1 cellular context compared by ENCODE assay signal in genomic region chr1:151762941-151763921, GRCh38.
TF ChIP-seq lines count a peak whose summit lies in the region.

TSS of gene MRPL9 (minus strand) at chr1:151763496. CDS start at chr1:151763479, 17 bp downstream.

TF ChIP-seq in IMR-90, 13 proteins besides CTCF, POLR2A, EP300 and RAD21 (continued from another document):
- peak; percentile 58; the same call in 1 of the 2 replicates for TF ChIP-seq MXI1 (IDR thresholded peaks at IDR 0.05; ENCODE audit: borderline replicate concordance, low read depth, low read length)
- TF ChIP-seq MAFK (IDR thresholded peaks at IDR 0.05; ENCODE audit: low read depth, low read length), result no peak
- peak; percentile 21; the same call in 1 of the 2 replicates for TF ChIP-seq SMC3 (IDR thresholded peaks at IDR 0.05; ENCODE audit: low read depth, low read length)
- TF ChIP-seq RFX5 (IDR thresholded peaks at IDR 0.05; ENCODE audit: low read depth, low read length), result no peak
- no peak for TF ChIP-seq RCOR1 (IDR thresholded peaks at IDR 0.05; ENCODE audit: insufficient replicate concordance, low read length)
- no peak for TF ChIP-seq BHLHE40 (IDR thresholded peaks at IDR 0.05; ENCODE audit: low read depth, low read length)
- no peak for TF ChIP-seq NFE2L2 (IDR thresholded peaks at IDR 0.05; ENCODE audit: low read depth, low read length)
- TF ChIP-seq MAZ (IDR thresholded peaks at IDR 0.05; ENCODE audit: borderline replicate concordance, low read depth, low read length), result peak; percentile 58; the same call in 1 of the 2 replicates
- TF ChIP-seq ELK1 (IDR thresholded peaks at IDR 0.05; ENCODE audit: borderline replicate concordance, low read depth, low read length), result no peak
